Comparison of ENCODE assay signal across 23 cellular contexts in genomic region chr10:117550599-117551321, GRCh38. TPM values are rescaled to one million over a fixed set of nuclear protein-coding genes. Genes with fewer than 3 reads are reported as not detected.
"Had no signal": no experiment of that assay in that cellular context is flagged by ENCODE, and none has a peak within 500 bp of the region (broad histone marks: within the 10 kb centered on the region; RNA-seq: fewer than 3 reads in every experiment).

No MANE protein-coding gene starts in this region.

- H3K4me2 ChIP-seq: SK-N-SH had no signal

- FAIRE-seq: endothelial cell of umbilical vein, frontal cortex had no signal

- H3K36me3 Mint-ChIP-seq: immature natural killer cell, natural killer cell, T-cell had no signal

- H3K9me3 Mint-ChIP-seq: activated T-helper 17 cell treated with anti-CD3 and anti-CD28 coated beads, Interleukin-2, amount 50 U/mL, for 72 hours; natural killer cell; T-cell had no signal

- H3K27ac ChIP-seq: adrenal gland, body of pancreas, colonic mucosa, heart left ventricle, left lung, thoracic aorta had no signal

- H3K9me3 ChIP-seq: adrenal gland, body of pancreas, colonic mucosa, heart left ventricle, left lung, SK-N-SH, thoracic aorta had no signal

- DNase-seq: activated CD4-positive, alpha-beta T cell treated with anti-CD3 and anti-CD28 coated beads for 1 hour; activated CD4-positive, alpha-beta T cell treated with anti-CD3 and anti-CD28 coated beads, Interleukin-2, amount 50 U/mL, for 4 hours; activated naive CD4-positive, alpha-beta T cell treated with anti-CD3 and anti-CD28 coated beads, Interleukin-2, amount 50 U/mL, for 16 hours; activated T-cell treated with anti-CD3 and anti-CD28 coated beads for 4 hours; adrenal gland; body of pancreas; central memory CD4-positive, alpha-beta T cell; colonic mucosa; effector CD4-positive, alpha-beta T cell; heart left ventricle; immature natural killer cell; left lung; mammary epithelial cell; natural killer cell; SK-N-SH; stimulated activated CD4-positive, alpha-beta T cell treated with anti-CD3 and anti-CD28 coated beads, Interleukin-12 subunit alpha, Interleukin-12 subunit beta, amount 100 ng/mL, for 4 hours; stimulated activated CD4-positive, alpha-beta T cell treated with anti-CD3 and anti-CD28 coated beads, Interleukin-2, amount 100 ng/mL, for 24 hours; T-cell; T1000 had no signal

- H3K4me3 ChIP-seq: adrenal gland, body of pancreas, colonic mucosa, heart left ventricle, left lung, thoracic aorta had no signal

- ATAC-seq: activated T-helper 17 cell treated with anti-CD3 and anti-CD28 coated beads, Interleukin-2, amount 50 U/mL, for 72 hours; body of pancreas; heart left ventricle; natural killer cell; T-cell had no signal

- H3K9ac ChIP-seq: SK-N-SH had no signal

- H3K4me3 Mint-ChIP-seq: activated T-helper 17 cell treated with anti-CD3 and anti-CD28 coated beads, Interleukin-2, amount 50 U/mL, for 72 hours; immature natural killer cell; natural killer cell; T-cell had no signal

- H3K9me2 ChIP-seq: SK-N-SH had no signal

- H3K36me3 ChIP-seq: adrenal gland, colonic mucosa, heart left ventricle, left lung, thoracic aorta had no signal

- H3K4me1 ChIP-seq: adrenal gland, colonic mucosa had no signal

- H3K27ac Mint-ChIP-seq: activated T-helper 17 cell treated with anti-CD3 and anti-CD28 coated beads, Interleukin-2, amount 50 U/mL, for 72 hours; immature natural killer cell; natural killer cell; T-cell had no signal

RNA-seq across cellular contexts. Expression of gene EMX2, which starts 8.2 kb away (rescaled TPM):
- total RNA-seq: activated T-helper 17 cell treated with anti-CD3 and anti-CD28 coated beads, Interleukin-2, amount 50 U/mL, for 72 hours; body of pancreas; colonic mucosa; endothelial cell of umbilical vein; left lung; mammary epithelial cell; natural killer cell; T-cell; thoracic aorta had no signal
- polyA plus RNA-seq: endothelial cell of umbilical vein, immature natural killer cell, mammary epithelial cell, SK-N-SH had no signal
